12 cellular contexts compared by ENCODE assay signal in genomic region chr22:42862045-42862734, GRCh38. TPM values are rescaled to one million over a fixed set of nuclear protein-coding genes. Genes with fewer than 3 reads are reported as not detected.
DNase-seq lines count a peak whose midpoint lies in the region; ATAC-seq, FAIRE-seq and TF ChIP-seq lines count a peak whose summit lies in the region.
"Had no signal": no experiment of that assay in that cellular context is flagged by ENCODE, and none has a peak within 500 bp of the region (broad histone marks: within the 10 kb centered on the region; RNA-seq: fewer than 3 reads in every experiment).

No MANE protein-coding gene starts in this region.

- DNase-seq in HCEC 1CT: peak; percentile 32
- DNase-seq in RWPE2 (ENCODE audit: low spot score): no peak
- peak; percentile 55 for DNase-seq in fibroblast of mammary gland (ENCODE audit: low read depth)
- DNase-seq in small intestine: peak; percentile 90
- DNase-seq in DMS79 (lab: John Stamatoyannopoulos, UW): no peak
- no peak for DNase-seq in NCI-H1105 treated with DMSO at 0.1 percent for 48 hours (lab: John Stamatoyannopoulos, UW)
- DNase-seq: activated CD4-positive, alpha-beta T cell treated with anti-CD3 and anti-CD28 coated beads, Interleukin-2, amount 50 U/mL, for 1 hour; H9; hypothalamus; MV-4-11 had no signal

- no peaks in the 10 kb centered on the region for H3K36me3 ChIP-seq in RWPE2 (ENCODE audit: low read depth)
- no peaks in the 10 kb centered on the region for H3K36me3 ChIP-seq in small intestine (ENCODE audit: control insufficient read depth in 2 of 2, insufficient read depth in 2 of 2, low read length in 2 of 2)

- H3K9me3 ChIP-seq in RWPE2 (ENCODE audit: severe bottlenecking): no peaks in the 10 kb centered on the region
- H3K9me3 ChIP-seq in small intestine (ENCODE audit: control insufficient read depth, low read depth): no peaks in the 10 kb centered on the region

- no peak for TF ChIP-seq CTCF in RWPE2 (IDR thresholded peaks at IDR 0.05; ENCODE audit: poor library complexity, severe bottlenecking)
- TF ChIP-seq CTCF in fibroblast of mammary gland (conservative IDR thresholded peaks at IDR 0.05; ENCODE audit: control insufficient read depth, insufficient read depth, low read depth, low read length): no peak

- H3K4me1 ChIP-seq in RWPE2 (ENCODE audit: insufficient read depth, poor library complexity, severe bottlenecking): peaks cover 17% of the 10 kb centered on the region
- H3K4me1 ChIP-seq in small intestine (ENCODE audit: control insufficient read depth in 2 of 2, insufficient read depth in 1 of 2, low read depth in 1 of 2, low read length in 1 of 2): peaks cover 0 to 2% of the 10 kb centered on the region in 2 donors

- no peaks in the 10 kb centered on the region for H3K27me3 ChIP-seq in RWPE2 (ENCODE audit: insufficient read depth, poor library complexity, severe bottlenecking)
- H3K27me3 ChIP-seq in small intestine (ENCODE audit: control insufficient read depth in 2 of 2, insufficient read depth in 2 of 2, low read length in 2 of 2): no peaks in the 10 kb centered on the region

- ATAC-seq in RWPE2 (ENCODE audit: low read depth): peak; percentile 60
- no peak for ATAC-seq in HG03439 (IDR thresholded peaks at IDR 0.05; ENCODE audit: unreplicated experiment)
- ATAC-seq: sciatic nerve had no signal

- WGBS in small intestine, 3 donors: 38 to 73% (median 50%) methylated on average over 7 of the region's 7 CpGs

- no peak for FAIRE-seq in small intestine (lab: Jason Lieb, UNC)

- H3K27ac ChIP-seq in RWPE2 (ENCODE audit: poor library complexity, severe bottlenecking): peak overlapping the region; percentile 87
- H3K27ac ChIP-seq in small intestine (ENCODE audit: low read depth in 1 of 2, low read length in 1 of 2): peak overlapping the region; percentile 47 to 86

- H3K4me3 ChIP-seq in RWPE2 (ENCODE audit: severe bottlenecking): no peak overlapping the region
- H3K4me3 ChIP-seq in fibroblast of mammary gland (ENCODE audit: control insufficient read depth, low read depth, low read length): no peak overlapping the region
- H3K4me3 ChIP-seq in small intestine (ENCODE audit: low read depth in 1 of 2, low read length in 2 of 2): no peak overlapping the region

RNA-seq across cellular contexts. Expression of gene ARFGAP3, which starts 5.1 kb away (rescaled TPM):
- polyA plus RNA-seq in small intestine: 10 to 100 TPM; 29.1 to 59.2 (median 47.0) TPM

Comparison
In these comparisons a context has a peak if more than half of its experiments do, and no peak if none do; other contexts are left out.
1. DNase-seq: peak in HCEC 1CT (single experiment), fibroblast of mammary gland (single experiment) and small intestine (single experiment); none in RWPE2 (single experiment), DMS79 (single experiment) and NCI-H1105 treated with DMSO at 0.1 percent for 48 hours (single experiment).